In the genomic region with DNA sequence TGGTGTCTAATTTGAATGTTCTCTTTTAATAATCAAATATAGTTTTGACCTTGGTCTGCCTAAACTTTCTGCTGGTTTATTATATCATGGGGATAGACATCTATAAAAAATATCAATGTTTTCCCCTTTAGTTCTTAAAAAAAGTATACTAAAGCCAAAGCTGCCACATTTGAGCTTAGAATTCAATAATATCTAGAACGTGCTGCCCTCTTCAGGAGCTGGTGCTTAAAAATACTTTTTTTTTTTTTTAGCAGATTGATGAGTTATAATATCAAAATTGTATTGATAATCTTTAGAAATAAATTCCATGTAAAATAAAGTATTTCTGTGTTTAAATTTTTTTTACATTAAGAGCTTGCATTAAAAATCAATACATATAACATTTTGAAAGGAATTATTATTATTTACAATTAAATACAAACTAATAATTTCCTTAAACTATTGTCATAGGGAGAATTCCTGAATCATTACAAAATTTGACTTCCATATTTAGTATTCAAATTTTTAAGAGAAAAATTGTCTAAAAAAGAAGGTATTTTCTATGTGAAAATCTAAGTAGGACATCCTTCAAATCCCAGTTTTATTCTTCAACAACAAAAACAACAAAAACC, we compare ENCODE assay signal across 9 cellular contexts. TPM values are rescaled to one million over a fixed set of nuclear protein-coding genes. Genes with fewer than 3 reads are reported as not detected.
DNase-seq lines count a peak whose midpoint lies in the region; ATAC-seq, FAIRE-seq and TF ChIP-seq lines count a peak whose summit lies in the region.
"Had no signal": no experiment of that assay in that cellular context is flagged by ENCODE, and none has a peak within 500 bp of the region (broad histone marks: within the 10 kb centered on the region; RNA-seq: fewer than 3 reads in every experiment).

No MANE protein-coding gene starts in this region.

- no peak overlapping the region for H3K4me2 ChIP-seq in mammary epithelial cell (ENCODE audit: insufficient read depth, low read depth, low read length)

- TF ChIP-seq CTCF in BE2C (IDR thresholded peaks at IDR 0.05; ENCODE audit: low read depth, low read length), result 0 out of 2 replicates have a peak, but pooled peaks have one; percentile 22
- TF ChIP-seq CTCF in mammary epithelial cell (conservative IDR thresholded peaks at IDR 0.05 in 1 of 2, IDR thresholded peaks at IDR 0.05 in 1 of 2; ENCODE audit: extremely low read depth in 1 of 2, insufficient read depth in 1 of 2, low read depth in 1 of 2, low read length in 2 of 2), result peak; percentile 23 to 50
- TF ChIP-seq CTCF in right lobe of liver (IDR thresholded peaks at IDR 0.05), result peak; percentile 31 to 56 (median 45)

- dilution Hi-C loops in mammary epithelial cell (cut with HindIII; ENCODE audit: low sequenced_read_pairs), result no loop called here

- CTCF ChIA-PET in mammary epithelial cell (lab: Charles Lee; ENCODE audit: low non-redundant PET), result interaction anchor here (0.7 to 1.0 kb wide), 3 partner anchors 211 to 213 kb away, joined by 4 to 7 read pairs (median 4); no protein-coding TSS in a partner anchor

- H2AFZ ChIP-seq in mammary epithelial cell (ENCODE audit: low read depth, low read length), result no peak overlapping the region

- peak in 2 of 4 donors; percentile 52 to 56 for ATAC-seq in right lobe of liver
- ATAC-seq in GM19328 (IDR thresholded peaks at IDR 0.05; ENCODE audit: unreplicated experiment), result no peak
- ATAC-seq in HG03354 (IDR thresholded peaks at IDR 0.05; ENCODE audit: poor library complexity, severe bottlenecking, unreplicated experiment), result no peak
- ATAC-seq in HG03280 (IDR thresholded peaks at IDR 0.05; ENCODE audit: unreplicated experiment), result no peak

- H4K20me1 ChIP-seq in mammary epithelial cell (ENCODE audit: insufficient read depth, low read length), result no peaks in the 10 kb centered on the region

- no peak for TF ChIP-seq POLR2A in right lobe of liver (IDR thresholded peaks at IDR 0.05)

- H3K27ac ChIP-seq in mammary epithelial cell (ENCODE audit: insufficient read depth, low read depth, low read length) (no peak overlapping the region), right lobe of liver (no peak overlapping the region)

- no peak for FAIRE-seq in HTR-8/SVneo (lab: Jason Lieb, UNC)

- H3K79me2 ChIP-seq in mammary epithelial cell (ENCODE audit: insufficient read depth, low read length), result no peaks in the 10 kb centered on the region

- no peak overlapping the region for H3K9ac ChIP-seq in mammary epithelial cell (ENCODE audit: insufficient read depth, low read length)

- in situ Hi-C loops in mammary epithelial cell (cut with MboI; ENCODE audit: low sequenced_read_pairs in 2 of 2), result loop anchor here in 1 of 2 donors (25.0 kb wide), 2 partner anchors 198 to 1548 kb away; no protein-coding TSS in a partner anchor

- H3K9me3 ChIP-seq in BE2C (no peaks in the 10 kb centered on the region), mammary epithelial cell (replicated peaks; ENCODE audit: insufficient read depth, low read length) (no peaks in the 10 kb centered on the region), right lobe of liver (no peaks in the 10 kb centered on the region)

- H3K4me3 ChIP-seq in BE2C (ENCODE audit: low read depth, low read length) (no peak overlapping the region), mammary epithelial cell (replicated peaks in 1 of 3; ENCODE audit: insufficient read depth in 1 of 3, low read depth in 2 of 3, low read length in 3 of 3) (no peak overlapping the region), right lobe of liver (no peak overlapping the region)

- intact Hi-C loops in mammary epithelial cell (cut with micrococcal nuclease), result loop anchor here (5.0 kb wide), 2 partner anchors 453 to 1543 kb away; no protein-coding TSS in a partner anchor
- intact Hi-C loops in right lobe of liver (cut with DNase I), result no loop called here

- H3K36me3 ChIP-seq in BE2C (no peaks in the 10 kb centered on the region), mammary epithelial cell (ENCODE audit: insufficient read depth, low read length) (no peaks in the 10 kb centered on the region), right lobe of liver (no peaks in the 10 kb centered on the region)

- no peaks in the 10 kb centered on the region for H3K4me1 ChIP-seq in BE2C
- H3K4me1 ChIP-seq in mammary epithelial cell (ENCODE audit: insufficient read depth, low read length), result no peaks in the 10 kb centered on the region
- no peaks in the 10 kb centered on the region for H3K4me1 ChIP-seq in right lobe of liver

- no peak for DNase-seq in BE2C
- DNase-seq in HTR-8/SVneo (ENCODE audit: insufficient read length, low spot score), result peak; percentile 1
- no peak for DNase-seq in mammary epithelial cell
- no peak for DNase-seq in right lobe of liver
- DNase-seq in activated CD4-positive, CD25-positive, alpha-beta regulatory T cell treated with anti-CD3 and anti-CD28 coated beads, Interleukin-2, amount 50 U/mL, for 72 hours, result no peak
- DNase-seq: NCI-H2029 treated with DMSO at 0.1 percent for 48 hours had no signal

- no peaks in the 10 kb centered on the region for H3K27me3 ChIP-seq in BE2C
- no peaks in the 10 kb centered on the region for H3K27me3 ChIP-seq in mammary epithelial cell (ENCODE audit: insufficient read depth, low read length)
- no peaks in the 10 kb centered on the region for H3K27me3 ChIP-seq in right lobe of liver

- no TSS peak for BruUV-seq in mammary epithelial cell (replicated peaks; lab: Mats Ljungman, UMichigan)

- WGBS in mammary epithelial cell (ENCODE audit: low coverage, missing lambda C conversion rate), result 25% methylated on average over 1 of the region's 1 CpG
- 4% methylated on average over 1 of the region's 1 CpG for WGBS in right lobe of liver (ENCODE audit: insufficient coverage, low coverage, low lambda C conversion rate, missing lambda C conversion rate)

RNA-seq across cellular contexts. Expression of gene ADGRL2, which starts 40.1 kb away (rescaled TPM):
- 29.4 TPM for polyA plus RNA-seq in BE2C (2012; ENCODE audit: insufficient read depth, insufficient read length, low read depth)
- total RNA-seq in mammary epithelial cell, result 100 to 1,000 TPM in 1 of 2 donors, 10 to 100 TPM in 1; 43.7 to 105 TPM
- 27.1 TPM for polyA plus RNA-seq in mammary epithelial cell
- polyA minus RNA-seq in mammary epithelial cell, result 84.1 TPM
- total RNA-seq in right lobe of liver, result 10 to 100 TPM; 38.0 to 72.3 (median 51.2) TPM
